1 cellular context compared by ENCODE assay signal in the genomic region with DNA sequence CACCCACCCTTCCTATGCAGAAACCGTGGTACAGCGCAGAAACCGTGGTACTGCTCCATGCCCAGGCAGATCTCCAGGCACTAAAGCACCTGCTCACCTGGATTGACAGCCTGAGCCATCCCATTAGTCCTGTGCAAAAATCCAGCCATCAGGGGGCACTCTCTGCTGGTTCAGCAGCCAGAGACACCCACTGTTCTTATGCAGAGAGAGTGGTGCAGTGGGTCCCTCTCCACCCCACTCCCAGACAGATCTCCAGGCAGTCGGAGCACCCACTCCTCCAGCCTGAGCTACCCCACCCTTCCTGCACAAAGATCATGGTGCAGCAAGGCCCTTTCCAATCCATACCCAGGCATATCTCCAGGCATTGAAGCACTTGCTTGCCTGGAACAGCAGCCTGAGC.
TF ChIP-seq lines count a peak whose summit lies in the region.

No MANE protein-coding gene starts in this region.

TF ChIP-seq in HepG2, 621 proteins besides CTCF, POLR2A, EP300 and RAD21 (continued from another document):
- TF ChIP-seq, protein P1, sequence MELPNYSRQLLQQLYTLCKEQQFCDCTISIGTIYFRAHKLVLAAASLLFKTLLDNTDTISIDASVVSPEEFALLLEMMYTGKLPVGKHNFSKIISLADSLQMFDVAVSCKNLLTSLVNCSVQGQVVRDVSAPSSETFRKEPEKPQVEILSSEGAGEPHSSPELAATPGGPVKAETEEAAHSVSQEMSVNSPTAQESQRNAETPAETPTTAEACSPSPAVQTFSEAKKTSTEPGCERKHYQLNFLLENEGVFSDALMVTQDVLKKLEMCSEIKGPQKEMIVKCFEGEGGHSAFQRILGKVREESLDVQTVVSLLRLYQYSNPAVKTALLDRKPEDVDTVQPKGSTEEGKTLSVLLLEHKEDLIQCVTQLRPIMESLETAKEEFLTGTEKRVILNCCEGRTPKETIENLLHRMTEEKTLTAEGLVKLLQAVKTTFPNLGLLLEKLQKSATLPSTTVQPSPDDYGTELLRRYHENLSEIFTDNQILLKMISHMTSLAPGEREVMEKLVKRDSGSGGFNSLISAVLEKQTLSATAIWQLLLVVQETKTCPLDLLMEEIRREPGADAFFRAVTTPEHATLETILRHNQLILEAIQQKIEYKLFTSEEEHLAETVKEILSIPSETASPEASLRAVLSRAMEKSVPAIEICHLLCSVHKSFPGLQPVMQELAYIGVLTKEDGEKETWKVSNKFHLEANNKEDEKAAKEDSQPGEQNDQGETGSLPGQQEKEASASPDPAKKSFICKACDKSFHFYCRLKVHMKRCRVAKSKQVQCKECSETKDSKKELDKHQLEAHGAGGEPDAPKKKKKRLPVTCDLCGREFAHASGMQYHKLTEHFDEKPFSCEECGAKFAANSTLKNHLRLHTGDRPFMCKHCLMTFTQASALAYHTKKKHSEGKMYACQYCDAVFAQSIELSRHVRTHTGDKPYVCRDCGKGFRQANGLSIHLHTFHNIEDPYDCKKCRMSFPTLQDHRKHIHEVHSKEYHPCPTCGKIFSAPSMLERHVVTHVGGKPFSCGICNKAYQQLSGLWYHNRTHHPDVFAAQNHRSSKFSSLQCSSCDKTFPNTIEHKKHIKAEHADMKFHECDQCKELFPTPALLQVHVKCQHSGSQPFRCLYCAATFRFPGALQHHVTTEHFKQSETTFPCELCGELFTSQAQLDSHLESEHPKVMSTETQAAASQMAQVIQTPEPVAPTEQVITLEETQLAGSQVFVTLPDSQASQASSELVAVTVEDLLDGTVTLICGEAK (IDR thresholded peaks at IDR 0.05) = no peak
- TF ChIP-seq, protein P1 (CRISPR knock-in tag; IDR thresholded peaks at IDR 0.05) = no peak
- no peak for TF ChIP-seq NKX3-1 (CRISPR knock-in tag; IDR thresholded peaks at IDR 0.05)
- no peak for TF ChIP-seq ZC3H4 (CRISPR knock-in tag; IDR thresholded peaks at IDR 0.05; ENCODE audit: borderline replicate concordance)
- TF ChIP-seq, protein P2, sequence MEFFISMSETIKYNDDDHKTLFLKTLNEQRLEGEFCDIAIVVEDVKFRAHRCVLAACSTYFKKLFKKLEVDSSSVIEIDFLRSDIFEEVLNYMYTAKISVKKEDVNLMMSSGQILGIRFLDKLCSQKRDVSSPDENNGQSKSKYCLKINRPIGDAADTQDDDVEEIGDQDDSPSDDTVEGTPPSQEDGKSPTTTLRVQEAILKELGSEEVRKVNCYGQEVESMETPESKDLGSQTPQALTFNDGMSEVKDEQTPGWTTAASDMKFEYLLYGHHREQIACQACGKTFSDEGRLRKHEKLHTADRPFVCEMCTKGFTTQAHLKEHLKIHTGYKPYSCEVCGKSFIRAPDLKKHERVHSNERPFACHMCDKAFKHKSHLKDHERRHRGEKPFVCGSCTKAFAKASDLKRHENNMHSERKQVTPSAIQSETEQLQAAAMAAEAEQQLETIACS (CRISPR knock-in tag; IDR thresholded peaks at IDR 0.05) = no peak
- TF ChIP-seq, protein P3, sequence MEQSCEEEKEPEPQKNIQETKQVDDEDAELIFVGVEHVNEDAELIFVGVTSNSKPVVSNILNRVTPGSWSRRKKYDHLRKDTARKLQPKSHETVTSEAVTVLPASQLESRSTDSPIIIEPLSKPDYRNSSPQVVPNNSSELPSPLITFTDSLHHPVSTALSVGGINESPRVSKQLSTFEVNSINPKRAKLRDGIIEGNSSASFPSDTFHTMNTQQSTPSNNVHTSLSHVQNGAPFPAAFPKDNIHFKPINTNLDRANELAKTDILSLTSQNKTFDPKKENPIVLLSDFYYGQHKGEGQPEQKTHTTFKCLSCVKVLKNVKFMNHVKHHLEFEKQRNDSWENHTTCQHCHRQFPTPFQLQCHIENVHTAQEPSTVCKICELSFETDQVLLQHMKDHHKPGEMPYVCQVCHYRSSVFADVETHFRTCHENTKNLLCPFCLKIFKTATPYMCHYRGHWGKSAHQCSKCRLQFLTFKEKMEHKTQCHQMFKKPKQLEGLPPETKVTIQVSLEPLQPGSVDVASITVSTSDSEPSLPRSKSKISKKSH (CRISPR knock-in tag; IDR thresholded peaks at IDR 0.05; ENCODE audit: borderline replicate concordance) = no peak
